Comparison of ENCODE assay signal across 17 cellular contexts in genomic region chr2:147782521-147782920, GRCh38.
DNase-seq lines count a peak whose midpoint lies in the region; ATAC-seq and TF ChIP-seq lines count a peak whose summit lies in the region.
"Had no signal": no experiment of that assay in that cellular context is flagged by ENCODE, and none has a peak within 500 bp of the region (broad histone marks: within the 10 kb centered on the region; RNA-seq: fewer than 3 reads in every experiment).

No MANE protein-coding gene starts in this region.

- H3K14ac ChIP-seq in neuronal stem cell (ENCODE audit: low read length): no peak overlapping the region

- H2BK120ac ChIP-seq in neuronal stem cell (ENCODE audit: low read depth, low read length): no peak overlapping the region

- no peak overlapping the region for H3K9ac ChIP-seq in neuronal stem cell (ENCODE audit: low read depth, low read length, poor library complexity)

- H3K79me1 ChIP-seq in neuronal stem cell (ENCODE audit: low read depth, low read length): no peaks in the 10 kb centered on the region

- no peak overlapping the region for H3K4me2 ChIP-seq in neuronal stem cell (ENCODE audit: insufficient read depth, low read length, poor library complexity, severe bottlenecking)

- TF ChIP-seq EP300 in tibial nerve (IDR thresholded peaks at IDR 0.05): no peak

- no peak for TF ChIP-seq POLR2A in tibial nerve (IDR thresholded peaks at IDR 0.05)

- H3K36me3 ChIP-seq in neuronal stem cell (replicated peaks in 1 of 2; ENCODE audit: control insufficient read depth in 2 of 2, insufficient read depth in 2 of 2, low read length in 2 of 2): no peaks in the 10 kb centered on the region
- no peaks in the 10 kb centered on the region for H3K36me3 ChIP-seq in tibial nerve
- H3K36me3 ChIP-seq: esophagus squamous epithelium, thoracic aorta had no signal

- no peak for ATAC-seq in HG03108 (IDR thresholded peaks at IDR 0.05; ENCODE audit: unreplicated experiment)
- ATAC-seq in GM21447 (IDR thresholded peaks at IDR 0.05; ENCODE audit: unreplicated experiment): no peak

- H3K27me3 ChIP-seq in neuronal stem cell (ENCODE audit: control insufficient read depth in 3 of 3, insufficient read depth in 3 of 3, low read depth in 1 of 3, low read length in 3 of 3) (no peaks in the 10 kb centered on the region), tibial nerve (no peaks in the 10 kb centered on the region)
- H3K27me3 ChIP-seq: esophagus squamous epithelium had no signal

- peak in 2 of 3 experiments; percentile 11 to 28 for DNase-seq in NCI-H1417 (lab: John Stamatoyannopoulos, UW)
- DNase-seq in NCI-H1417 treated with DMSO at 0.1 percent for 48 hours (lab: John Stamatoyannopoulos, UW): no peak
- peak; percentile 15 for DNase-seq in NCI-H2029 treated with DMSO at 0.1 percent for 48 hours (lab: John Stamatoyannopoulos, UW)
- DNase-seq in choroid plexus epithelial cell (ENCODE audit: low read depth): peak; percentile 26
- no peak for DNase-seq in neuronal stem cell (ENCODE audit: low spot score)
- no peak for DNase-seq in tibial nerve (ENCODE audit: low spot score in 2 of 2)
- DNase-seq: activated CD4-positive, alpha-beta T cell treated with anti-CD3 and anti-CD28 coated beads, Interleukin-2, amount 50 U/mL, for 1 hour; activated effector memory CD4-positive, alpha-beta T cell treated with anti-CD3 and anti-CD28 coated beads, Interleukin-2, amount 50 U/mL, for 16 hours; esophagus squamous epithelium; GOT3; MV-4-11; naive B cell had no signal

- H4K91ac ChIP-seq in neuronal stem cell (ENCODE audit: low read depth, low read length, poor library complexity): no peak overlapping the region

- H2BK12ac ChIP-seq in neuronal stem cell (ENCODE audit: low read length): no peak overlapping the region

- H4K8ac ChIP-seq in neuronal stem cell (ENCODE audit: low read depth, low read length): no peak overlapping the region

- H3K4me3 ChIP-seq in choroid plexus epithelial cell (ENCODE audit: low read depth, low read length) (no peak overlapping the region), neuronal stem cell (ENCODE audit: low read length in 2 of 2) (no peak overlapping the region), tibial nerve (no peak overlapping the region)
- H3K4me3 ChIP-seq: esophagus squamous epithelium, thoracic aorta had no signal

- peaks cover 2 to 5% of the 10 kb centered on the region in 2 donors for H3K4me1 ChIP-seq in neuronal stem cell (ENCODE audit: control insufficient read depth in 2 of 2, insufficient read depth in 1 of 2, low read depth in 1 of 2, low read length in 2 of 2)
- H3K4me1 ChIP-seq in tibial nerve: no peaks in the 10 kb centered on the region
- H3K4me1 ChIP-seq: esophagus squamous epithelium had no signal

- H3K18ac ChIP-seq in neuronal stem cell (ENCODE audit: low read length): no peak overlapping the region

- H2AFZ ChIP-seq in neuronal stem cell (ENCODE audit: low read length): peak overlapping the region; percentile 56

- H3K27ac ChIP-seq in neuronal stem cell (replicated peaks; ENCODE audit: low read length) (no peak overlapping the region), tibial nerve (no peak overlapping the region)
- H3K27ac ChIP-seq: 22Rv1, esophagus squamous epithelium, HL-60, thoracic aorta had no signal

- TF ChIP-seq CTCF in choroid plexus epithelial cell (conservative IDR thresholded peaks at IDR 0.05; ENCODE audit: low read depth, low read length): no peak
- TF ChIP-seq CTCF in tibial nerve (IDR thresholded peaks at IDR 0.05): no peak

- H2AK5ac ChIP-seq in neuronal stem cell (ENCODE audit: low read depth, low read length): no peak overlapping the region

- no peak overlapping the region for H2BK15ac ChIP-seq in neuronal stem cell (ENCODE audit: low read length)

- H3K9me3 ChIP-seq in neuronal stem cell (replicated peaks in 1 of 2; ENCODE audit: control insufficient read depth in 2 of 2, insufficient read depth in 1 of 2, low read depth in 1 of 2, low read length in 2 of 2): no peaks in the 10 kb centered on the region
- no peaks in the 10 kb centered on the region for H3K9me3 ChIP-seq in tibial nerve
- H3K9me3 ChIP-seq: esophagus squamous epithelium, thoracic aorta had no signal

- no peak overlapping the region for H3K4ac ChIP-seq in neuronal stem cell (ENCODE audit: low read length)

- WGBS in neuronal stem cell (ENCODE audit: extremely low coverage in 2 of 2, insufficient read length in 2 of 2, insufficient replicate concordance in 1 of 2), 2 donors: no CpG with 5 or more reads among the region's 4 CpGs
- 29 to 41% methylated on average over 4 of the region's 4 CpGs for WGBS in tibial nerve, 2 donors

- H2BK5ac ChIP-seq in neuronal stem cell (ENCODE audit: low read length): no peak overlapping the region

- no peak overlapping the region for H3K23ac ChIP-seq in neuronal stem cell (ENCODE audit: low read depth, low read length, poor library complexity)

Comparison
In these comparisons a context has a peak if more than half of its experiments do, and no peak if none do; other contexts are left out.
1. DNase-seq: peak in NCI-H1417 (2 of 3), NCI-H2029 treated with DMSO at 0.1 percent for 48 hours (single experiment) and choroid plexus epithelial cell (single experiment); none in NCI-H1417 treated with DMSO at 0.1 percent for 48 hours (single experiment), neuronal stem cell (single experiment) and tibial nerve (0 of 2).